15 cellular contexts compared by ENCODE assay signal in genomic region chr13:44730099-44730498, GRCh38.
DNase-seq lines count a peak whose midpoint lies in the region; ATAC-seq and TF ChIP-seq lines count a peak whose summit lies in the region.
"Had no signal": no experiment of that assay in that cellular context is flagged by ENCODE, and none has a peak within 500 bp of the region (broad histone marks: within the 10 kb centered on the region; RNA-seq: fewer than 3 reads in every experiment).

No MANE protein-coding gene starts in this region.

- intact Hi-C loops in left colon (cut with DNase I, micrococcal nuclease) = no loop called here
- intact Hi-C loops in PC-9 (cut with micrococcal nuclease; ENCODE audit: unreplicated experiment) = loop anchor here (10.0 kb wide), 1 partner anchor 145 kb away; no protein-coding TSS in a partner anchor

- BruUV-seq in PC-9 (replicated peaks; lab: Mats Ljungman, UMichigan) = no TSS peak

- no peak overlapping the region for H3K27ac ChIP-seq in PC-9

- peak; percentile 52 for ATAC-seq in left colon
- ATAC-seq: GM23338, HCT116 had no signal

- H3K4me2 ChIP-seq in PC-9 = no peak overlapping the region
- H3K4me2 ChIP-seq: GM23338 had no signal

- POLR2A ChIA-PET in PC-9 (lab: Charles Lee; ENCODE audit: unreplicated experiment) = no interaction called here

- no peaks in the 10 kb centered on the region for H3K9me3 ChIP-seq in PC-9 (ENCODE audit: insufficient read depth, low read depth)

- no peaks in the 10 kb centered on the region for H4K20me1 ChIP-seq in PC-9 (ENCODE audit: insufficient read depth)

- CTCF ChIA-PET in PC-9 (lab: Charles Lee) = no interaction called here

- TF ChIP-seq CTCF in PC-9 (conservative IDR thresholded peaks at IDR 0.05) = no peak

- H3K4me1 ChIP-seq in PC-9 (replicated peaks; ENCODE audit: insufficient read depth) = peaks cover 75% of the 10 kb centered on the region

- H2AFZ ChIP-seq in PC-9 = no peak overlapping the region

- DNase-seq in NCI-H345 treated with DMSO at 0.1 percent for 48 hours (lab: John Stamatoyannopoulos, UW; ENCODE audit: unreplicated experiment) (peak; percentile 22), NCI-H345 (lab: John Stamatoyannopoulos, UW) (no peak), dermis blood vessel endothelial cell (peak; percentile 15), left colon (no peak), amniotic stem cell (lab: John Stamatoyannopoulos, UW) (no peak), PC-9 (no peak), hepatic stellate cell (ENCODE audit: low spot score) (no peak)
- DNase-seq: C1 segment of cervical spinal cord; Calu3; CD4-positive, alpha-beta memory T cell; DMS53; GF-D8; H9 had no signal

- H3K79me2 ChIP-seq in PC-9 (ENCODE audit: low read depth) = no peaks in the 10 kb centered on the region

- no peaks in the 10 kb centered on the region for H3K36me3 ChIP-seq in PC-9 (ENCODE audit: low read depth)

- H3F3A ChIP-seq in PC-9 (ENCODE audit: insufficient read depth, low read depth) = peaks cover 48% of the 10 kb centered on the region

- no peaks in the 10 kb centered on the region for H3K9me2 ChIP-seq in PC-9 (ENCODE audit: insufficient read depth)

- no peaks in the 10 kb centered on the region for H3K27me3 ChIP-seq in PC-9 (ENCODE audit: insufficient read depth, low read depth)

- H3K4me3 ChIP-seq in PC-9 = no peak overlapping the region
- H3K4me3 ChIP-seq: GM23338 had no signal

Comparison
In these comparisons a context has a peak if more than half of its experiments do, and no peak if none do; other contexts are left out.
1. DNase-seq: peak in NCI-H345 treated with DMSO at 0.1 percent for 48 hours (single experiment) and dermis blood vessel endothelial cell (single experiment); none in NCI-H345 (single experiment), left colon (0 of 2), amniotic stem cell (single experiment), PC-9 (0 of 2) and hepatic stellate cell (single experiment).